ENCODE assay signal across 1 cellular context in the genomic region with DNA sequence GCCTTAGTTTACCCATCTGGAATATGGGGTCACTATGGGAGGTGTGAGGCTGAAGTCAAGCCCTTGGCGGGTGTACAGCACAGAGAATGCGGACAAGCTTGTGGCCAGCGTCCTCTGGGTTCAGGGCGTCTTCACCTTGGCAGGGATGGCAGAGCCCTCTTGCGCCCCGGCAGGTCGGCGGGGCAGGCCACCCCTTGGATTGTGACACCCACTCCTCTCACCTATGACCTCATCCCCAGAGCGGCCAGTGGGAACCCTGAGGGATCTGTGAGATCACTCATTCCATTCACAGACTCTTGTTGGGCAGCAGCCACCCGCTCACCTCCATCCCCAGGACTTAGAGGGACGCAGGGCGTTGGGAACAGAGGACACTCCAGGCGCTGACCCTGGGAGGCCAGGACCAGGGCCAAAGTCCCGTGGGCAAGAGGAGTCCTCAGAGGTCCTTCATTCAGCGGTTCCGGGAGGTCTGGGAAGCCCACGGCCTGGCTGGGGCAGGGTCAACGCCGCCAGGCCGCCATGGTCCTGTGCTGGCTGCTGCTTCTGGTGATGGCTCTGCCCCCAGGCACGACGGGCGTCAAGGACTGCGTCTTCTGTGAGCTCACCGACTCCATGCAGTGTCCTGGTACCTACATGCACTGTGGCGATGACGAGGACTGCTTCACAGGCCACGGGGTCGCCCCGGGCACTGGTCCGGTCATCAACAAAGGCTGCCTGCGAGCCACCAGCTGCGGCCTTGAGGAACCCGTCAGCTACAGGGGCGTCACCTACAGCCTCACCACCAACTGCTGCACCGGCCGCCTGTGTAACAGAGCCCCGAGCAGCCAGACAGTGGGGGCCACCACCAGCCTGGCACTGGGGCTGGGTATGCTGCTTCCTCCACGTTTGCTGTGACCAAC.
TF ChIP-seq lines count a peak whose summit lies in the region.

A gene with protein sequence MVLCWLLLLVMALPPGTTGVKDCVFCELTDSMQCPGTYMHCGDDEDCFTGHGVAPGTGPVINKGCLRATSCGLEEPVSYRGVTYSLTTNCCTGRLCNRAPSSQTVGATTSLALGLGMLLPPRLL (plus strand): TSS at position 280 of the 896 bp plus-strand sequence. CDS start 237 bp downstream, at position 517.

TF ChIP-seq in HepG2, 621 proteins besides CTCF, POLR2A, EP300 and RAD21:
- TF ChIP-seq, protein P1, sequence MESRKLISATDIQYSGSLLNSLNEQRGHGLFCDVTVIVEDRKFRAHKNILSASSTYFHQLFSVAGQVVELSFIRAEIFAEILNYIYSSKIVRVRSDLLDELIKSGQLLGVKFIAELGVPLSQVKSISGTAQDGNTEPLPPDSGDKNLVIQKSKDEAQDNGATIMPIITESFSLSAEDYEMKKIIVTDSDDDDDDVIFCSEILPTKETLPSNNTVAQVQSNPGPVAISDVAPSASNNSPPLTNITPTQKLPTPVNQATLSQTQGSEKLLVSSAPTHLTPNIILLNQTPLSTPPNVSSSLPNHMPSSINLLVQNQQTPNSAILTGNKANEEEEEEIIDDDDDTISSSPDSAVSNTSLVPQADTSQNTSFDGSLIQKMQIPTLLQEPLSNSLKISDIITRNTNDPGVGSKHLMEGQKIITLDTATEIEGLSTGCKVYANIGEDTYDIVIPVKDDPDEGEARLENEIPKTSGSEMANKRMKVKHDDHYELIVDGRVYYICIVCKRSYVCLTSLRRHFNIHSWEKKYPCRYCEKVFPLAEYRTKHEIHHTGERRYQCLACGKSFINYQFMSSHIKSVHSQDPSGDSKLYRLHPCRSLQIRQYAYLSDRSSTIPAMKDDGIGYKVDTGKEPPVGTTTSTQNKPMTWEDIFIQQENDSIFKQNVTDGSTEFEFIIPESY (CRISPR knock-in tag; IDR thresholded peaks at IDR 0.05), result peak; percentile 74; the same call in 1 of the 2 replicates
- TF ChIP-seq, protein P2, sequence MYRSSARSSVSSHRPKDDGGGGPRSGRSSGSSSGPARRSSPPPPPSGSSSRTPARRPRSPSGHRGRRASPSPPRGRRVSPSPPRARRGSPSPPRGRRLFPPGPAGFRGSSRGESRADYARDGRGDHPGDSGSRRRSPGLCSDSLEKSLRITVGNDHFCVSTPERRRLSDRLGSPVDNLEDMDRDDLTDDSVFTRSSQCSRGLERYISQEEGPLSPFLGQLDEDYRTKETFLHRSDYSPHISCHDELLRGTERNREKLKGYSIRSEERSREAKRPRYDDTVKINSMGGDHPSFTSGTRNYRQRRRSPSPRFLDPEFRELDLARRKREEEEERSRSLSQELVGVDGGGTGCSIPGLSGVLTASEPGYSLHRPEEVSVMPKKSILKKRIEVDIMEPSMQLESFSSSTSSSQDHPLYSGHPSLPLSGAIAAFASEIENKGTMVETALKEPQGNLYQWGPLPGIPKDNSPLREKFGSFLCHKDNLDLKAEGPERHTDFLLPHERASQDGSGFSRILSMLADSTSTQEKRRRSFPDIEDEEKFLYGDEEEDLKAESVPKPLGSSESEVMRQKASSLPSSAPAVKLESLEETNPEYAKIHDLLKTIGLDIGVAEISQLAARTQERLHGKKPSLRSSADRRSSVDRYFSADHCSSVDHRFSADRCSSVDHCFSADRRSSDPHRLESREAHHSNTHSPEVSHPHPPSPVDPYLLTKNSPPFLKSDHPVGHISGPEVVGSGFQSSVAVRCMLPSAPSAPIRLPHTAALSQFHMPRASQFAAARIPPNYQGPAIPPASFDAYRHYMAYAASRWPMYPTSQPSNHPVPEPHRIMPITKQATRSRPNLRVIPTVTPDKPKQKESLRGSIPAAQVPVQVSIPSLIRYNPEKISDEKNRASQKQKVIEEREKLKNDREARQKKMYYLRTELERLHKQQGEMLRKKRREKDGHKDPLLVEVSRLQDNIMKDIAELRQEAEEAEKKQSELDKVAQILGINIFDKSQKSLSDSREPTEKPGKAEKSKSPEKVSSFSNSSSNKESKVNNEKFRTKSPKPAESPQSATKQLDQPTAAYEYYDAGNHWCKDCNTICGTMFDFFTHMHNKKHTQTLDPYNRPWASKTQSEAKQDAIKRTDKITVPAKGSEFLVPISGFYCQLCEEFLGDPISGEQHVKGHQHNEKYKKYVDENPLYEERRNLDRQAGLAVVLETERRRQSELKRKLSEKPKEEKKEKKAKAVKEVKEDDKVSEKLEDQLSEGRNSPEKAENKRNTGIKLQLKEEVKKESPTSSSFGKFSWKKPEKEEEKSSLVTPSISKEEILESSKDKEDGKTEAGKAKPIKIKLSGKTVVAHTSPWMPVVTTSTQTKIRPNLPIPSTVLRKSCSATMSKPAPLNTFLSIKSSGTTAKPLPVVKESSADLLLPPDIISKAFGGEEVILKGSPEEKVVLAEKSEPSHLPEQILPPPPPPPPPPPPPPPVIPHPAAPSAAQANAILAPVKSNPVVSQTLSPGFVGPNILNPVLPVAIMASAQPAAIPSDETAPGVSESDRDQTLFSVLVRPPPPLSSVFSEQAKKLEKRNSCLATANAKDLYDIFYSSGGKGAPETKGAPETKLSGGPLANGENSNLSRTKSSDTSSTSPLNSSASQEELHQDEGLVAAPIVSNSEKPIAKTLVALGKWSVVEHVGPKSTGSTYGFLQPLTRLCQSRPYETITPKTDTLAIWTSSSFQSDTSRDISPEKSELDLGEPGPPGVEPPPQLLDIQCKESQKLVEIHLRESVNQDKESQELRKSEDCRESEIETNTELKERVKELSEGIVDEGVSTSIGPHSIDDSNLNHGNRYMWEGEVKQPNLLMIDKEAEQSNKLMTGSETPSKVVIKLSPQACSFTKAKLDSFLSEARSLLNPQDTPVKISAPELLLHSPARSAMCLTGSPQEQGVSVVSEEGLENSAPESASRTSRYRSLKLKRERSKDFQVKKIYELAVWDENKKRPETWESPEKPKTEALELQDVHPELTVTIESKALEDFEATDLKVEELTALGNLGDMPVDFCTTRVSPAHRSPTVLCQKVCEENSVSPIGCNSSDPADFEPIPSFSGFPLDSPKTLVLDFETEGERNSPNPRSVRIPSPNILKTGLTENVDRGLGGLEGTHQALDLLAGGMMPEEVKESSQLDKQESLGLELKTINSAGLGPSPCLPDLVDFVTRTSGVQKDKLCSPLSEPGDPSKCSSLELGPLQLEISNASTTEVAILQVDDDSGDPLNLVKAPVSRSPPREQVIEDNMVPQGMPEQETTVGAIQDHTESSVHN (CRISPR knock-in tag; IDR thresholded peaks at IDR 0.05), result no peak
- TF ChIP-seq GABPB1 (CRISPR knock-in tag; IDR thresholded peaks at IDR 0.05) (peak; percentile 12; the same call in 1 of the 2 replicates), ATF7 (IDR thresholded peaks at IDR 0.05) (0 out of 2 replicates have a peak, but pooled peaks have one; percentile 43), ATF7 (CRISPR knock-in tag; IDR thresholded peaks at IDR 0.05) (no peak), PAF1 (CRISPR knock-in tag; IDR thresholded peaks at IDR 0.05) (no peak), ZFP36 (IDR thresholded peaks at IDR 0.05; ENCODE audit: borderline replicate concordance, low read depth, low read length, partially characterized antibody) (no peak), CEBPG (CRISPR knock-in tag; IDR thresholded peaks at IDR 0.05) (no peak), FOXA1 (IDR thresholded peaks at IDR 0.05) (no peak), FOXA1 (CRISPR knock-in tag; IDR thresholded peaks at IDR 0.05) (0 out of 2 replicates have a peak, but pooled peaks have one; percentile 13), KLF12 (CRISPR knock-in tag; IDR thresholded peaks at IDR 0.05; ENCODE audit: borderline replicate concordance) (no peak), POLR2AphosphoS2 (IDR thresholded peaks at IDR 0.05; ENCODE audit: low read depth, low read length) (no peak), NR1H2 (CRISPR knock-in tag; IDR thresholded peaks at IDR 0.05; ENCODE audit: borderline replicate concordance, low read depth) (no peak), ZSCAN31 (CRISPR knock-in tag; IDR thresholded peaks at IDR 0.05; ENCODE audit: low read depth) (no peak), SOX5 (CRISPR knock-in tag; IDR thresholded peaks at IDR 0.05; ENCODE audit: borderline replicate concordance) (no peak), AGO2 (optimal IDR thresholded peaks at IDR 0.05; ENCODE audit: low read depth, low read length) (peak; percentile 57), ZNF550 (CRISPR knock-in tag; IDR thresholded peaks at IDR 0.05; ENCODE audit: borderline replicate concordance) (no peak), MTA1 (CRISPR knock-in tag; IDR thresholded peaks at IDR 0.05; ENCODE audit: borderline replicate concordance) (0 out of 2 replicates have a peak, but pooled peaks have one; percentile 31), MEIS1 (CRISPR knock-in tag; IDR thresholded peaks at IDR 0.05; ENCODE audit: borderline replicate concordance) (no peak), SRSF4 (IDR thresholded peaks at IDR 0.05; ENCODE audit: low read depth, low read length, poor library complexity, severe bottlenecking) (no peak), PCBP2 (optimal IDR thresholded peaks at IDR 0.05; ENCODE audit: low read depth, low read length, poor library complexity, severe bottlenecking) (no peak), PHF8 (CRISPR knock-in tag; IDR thresholded peaks at IDR 0.05) (no peak), NCOR1 (IDR thresholded peaks at IDR 0.05; ENCODE audit: borderline replicate concordance, low read length) (no peak), ZFAT (CRISPR knock-in tag; conservative IDR thresholded peaks at IDR 0.05) (no peak), JUNB (CRISPR knock-in tag; IDR thresholded peaks at IDR 0.05; ENCODE audit: borderline replicate concordance) (no peak), PLRG1 (conservative IDR thresholded peaks at IDR 0.05) (no peak), RFXANK (CRISPR knock-in tag; IDR thresholded peaks at IDR 0.05) (no peak)
- TF ChIP-seq, protein P3, sequence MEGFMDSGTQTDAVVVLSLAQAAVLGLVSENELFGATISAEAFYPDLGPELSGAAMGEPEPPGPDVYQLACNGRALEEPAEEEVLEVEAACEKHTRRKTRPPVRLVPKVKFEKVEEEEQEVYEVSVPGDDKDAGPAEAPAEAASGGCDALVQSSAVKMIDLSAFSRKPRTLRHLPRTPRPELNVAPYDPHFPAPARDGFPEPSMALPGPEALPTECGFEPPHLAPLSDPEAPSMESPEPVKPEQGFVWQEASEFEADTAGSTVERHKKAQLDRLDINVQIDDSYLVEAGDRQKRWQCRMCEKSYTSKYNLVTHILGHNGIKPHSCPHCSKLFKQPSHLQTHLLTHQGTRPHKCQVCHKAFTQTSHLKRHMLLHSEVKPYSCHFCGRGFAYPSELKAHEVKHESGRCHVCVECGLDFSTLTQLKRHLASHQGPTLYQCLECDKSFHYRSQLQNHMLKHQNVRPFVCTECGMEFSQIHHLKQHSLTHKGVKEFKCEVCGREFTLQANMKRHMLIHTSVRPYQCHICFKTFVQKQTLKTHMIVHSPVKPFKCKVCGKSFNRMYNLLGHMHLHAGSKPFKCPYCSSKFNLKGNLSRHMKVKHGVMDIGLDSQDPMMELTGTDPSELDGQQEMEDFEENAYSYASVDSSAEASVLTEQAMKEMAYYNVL (CRISPR knock-in tag; IDR thresholded peaks at IDR 0.05; ENCODE audit: borderline replicate concordance), result no peak
- TF ChIP-seq, protein P4, sequence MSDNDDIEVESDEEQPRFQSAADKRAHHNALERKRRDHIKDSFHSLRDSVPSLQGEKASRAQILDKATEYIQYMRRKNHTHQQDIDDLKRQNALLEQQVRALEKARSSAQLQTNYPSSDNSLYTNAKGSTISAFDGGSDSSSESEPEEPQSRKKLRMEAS (IDR thresholded peaks at IDR 0.05), result no peak
- TF ChIP-seq, protein P5, sequence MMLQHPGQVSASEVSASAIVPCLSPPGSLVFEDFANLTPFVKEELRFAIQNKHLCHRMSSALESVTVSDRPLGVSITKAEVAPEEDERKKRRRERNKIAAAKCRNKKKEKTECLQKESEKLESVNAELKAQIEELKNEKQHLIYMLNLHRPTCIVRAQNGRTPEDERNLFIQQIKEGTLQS (CRISPR knock-in tag; IDR thresholded peaks at IDR 0.05), result no peak
- TF ChIP-seq, protein P6, sequence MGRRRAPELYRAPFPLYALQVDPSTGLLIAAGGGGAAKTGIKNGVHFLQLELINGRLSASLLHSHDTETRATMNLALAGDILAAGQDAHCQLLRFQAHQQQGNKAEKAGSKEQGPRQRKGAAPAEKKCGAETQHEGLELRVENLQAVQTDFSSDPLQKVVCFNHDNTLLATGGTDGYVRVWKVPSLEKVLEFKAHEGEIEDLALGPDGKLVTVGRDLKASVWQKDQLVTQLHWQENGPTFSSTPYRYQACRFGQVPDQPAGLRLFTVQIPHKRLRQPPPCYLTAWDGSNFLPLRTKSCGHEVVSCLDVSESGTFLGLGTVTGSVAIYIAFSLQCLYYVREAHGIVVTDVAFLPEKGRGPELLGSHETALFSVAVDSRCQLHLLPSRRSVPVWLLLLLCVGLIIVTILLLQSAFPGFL (CRISPR knock-in tag; IDR thresholded peaks at IDR 0.05), result no peak
- TF ChIP-seq, protein P7, sequence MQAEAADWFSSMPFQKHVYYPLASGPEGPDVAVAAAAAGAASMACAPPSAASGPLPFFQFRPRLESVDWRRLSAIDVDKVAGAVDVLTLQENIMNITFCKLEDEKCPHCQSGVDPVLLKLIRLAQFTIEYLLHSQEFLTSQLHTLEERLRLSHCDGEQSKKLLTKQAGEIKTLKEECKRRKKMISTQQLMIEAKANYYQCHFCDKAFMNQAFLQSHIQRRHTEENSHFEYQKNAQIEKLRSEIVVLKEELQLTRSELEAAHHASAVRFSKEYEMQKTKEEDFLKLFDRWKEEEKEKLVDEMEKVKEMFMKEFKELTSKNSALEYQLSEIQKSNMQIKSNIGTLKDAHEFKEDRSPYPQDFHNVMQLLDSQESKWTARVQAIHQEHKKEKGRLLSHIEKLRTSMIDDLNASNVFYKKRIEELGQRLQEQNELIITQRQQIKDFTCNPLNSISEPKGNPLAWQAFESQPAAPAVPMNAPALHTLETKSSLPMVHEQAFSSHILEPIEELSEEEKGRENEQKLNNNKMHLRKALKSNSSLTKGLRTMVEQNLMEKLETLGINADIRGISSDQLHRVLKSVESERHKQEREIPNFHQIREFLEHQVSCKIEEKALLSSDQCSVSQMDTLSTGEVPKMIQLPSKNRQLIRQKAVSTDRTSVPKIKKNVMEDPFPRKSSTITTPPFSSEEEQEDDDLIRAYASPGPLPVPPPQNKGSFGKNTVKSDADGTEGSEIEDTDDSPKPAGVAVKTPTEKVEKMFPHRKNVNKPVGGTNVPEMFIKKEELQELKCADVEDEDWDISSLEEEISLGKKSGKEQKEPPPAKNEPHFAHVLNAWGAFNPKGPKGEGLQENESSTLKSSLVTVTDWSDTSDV (CRISPR knock-in tag; IDR thresholded peaks at IDR 0.05), result no peak
